Comparison of ENCODE assay signal across 20 cellular contexts in the genomic region with DNA sequence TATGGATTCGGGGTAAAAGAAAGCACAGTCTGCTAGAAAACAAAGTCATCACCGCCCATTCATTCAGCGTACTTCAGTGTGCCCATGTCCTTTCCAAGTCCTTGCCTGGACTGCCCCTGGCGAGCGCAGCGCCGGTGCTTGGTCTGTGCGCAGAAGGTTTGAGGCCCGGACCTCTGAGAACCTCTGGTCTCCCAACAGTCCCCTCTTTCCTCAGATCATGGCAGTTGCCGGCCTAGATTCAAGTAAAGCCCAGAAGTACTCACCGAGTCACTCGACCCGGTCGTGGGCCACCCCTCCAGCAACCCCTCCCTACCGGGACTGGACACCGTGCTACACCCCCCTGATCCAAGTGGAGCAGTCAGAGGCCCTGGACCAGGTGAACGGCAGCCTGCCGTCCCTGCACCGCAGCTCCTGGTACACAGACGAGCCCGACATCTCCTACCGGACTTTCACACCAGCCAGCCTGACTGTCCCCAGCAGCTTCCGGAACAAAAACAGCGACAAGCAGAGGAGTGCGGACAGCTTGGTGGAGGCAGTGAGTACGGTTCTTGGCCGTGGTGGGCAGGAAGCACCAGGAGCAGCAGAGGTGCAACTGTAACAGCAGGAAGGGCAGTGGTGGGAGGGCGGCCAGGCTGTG. TPM values are rescaled to one million over a fixed set of nuclear protein-coding genes. Genes with fewer than 3 reads are reported as not detected.
A peak's percentile ranks its signal among the peaks of the same experiment; 100 is the strongest.
DNase-seq lines count a peak whose midpoint lies in the region; ATAC-seq and TF ChIP-seq lines count a peak whose summit lies in the region.
"Had no signal": no experiment of that assay in that cellular context is flagged by ENCODE, and none has a peak within 500 bp of the region (broad histone marks: within the 10 kb centered on the region; RNA-seq: fewer than 3 reads in every experiment).

No MANE protein-coding gene starts in this region.

- ATAC-seq in stimulated activated naive B cell treated with anti-CD40 and anti-IgM and Interleukin-4, amounts not matched to agents 10 μg/mL and 1 μg/mL and 100 μg/mL, for 72 hours (replicated peaks): no peak
- no peak for ATAC-seq in GM21515 (IDR thresholded peaks at IDR 0.05; ENCODE audit: unreplicated experiment)

- no peak overlapping the region for H2AFZ ChIP-seq in neural progenitor cell (replicated peaks)
- H2AFZ ChIP-seq: PC-9 had no signal

- TF ChIP-seq CTCF in chondrocyte (IDR thresholded peaks at IDR 0.05): no peak
- TF ChIP-seq CTCF in glutamatergic neuron (IDR thresholded peaks at IDR 0.05; ENCODE audit: partially characterized antibody, unreplicated experiment): no peak
- TF ChIP-seq CTCF in neural progenitor cell (IDR thresholded peaks at IDR 0.05): no peak

- no peak overlapping the region for H3K4me3 ChIP-seq in neural progenitor cell
- H3K4me3 ChIP-seq: PC-9 had no signal

- H3K27ac Mint-ChIP-seq in chondrocyte (ENCODE audit: unreplicated experiment) (no peak overlapping the region), glutamatergic neuron (ENCODE audit: unreplicated experiment) (no peak overlapping the region), neural progenitor cell (peak overlapping the region; percentile 29)
- H3K27ac Mint-ChIP-seq in stimulated activated naive B cell treated with anti-CD40 and anti-IgM and Interleukin-4, amounts not matched to agents 10 μg/mL and 1 μg/mL and 100 μg/mL, for 72 hours: peak overlapping the region; percentile 28

- no peaks in the 10 kb centered on the region for H4K20me1 ChIP-seq in neural progenitor cell (ENCODE audit: low read depth)

- no peaks in the 10 kb centered on the region for H3K36me3 ChIP-seq in neural progenitor cell
- H3K36me3 ChIP-seq: BE2C had no signal

- H3K4me3 Mint-ChIP-seq in chondrocyte (ENCODE audit: unreplicated experiment) (no peak overlapping the region), glutamatergic neuron (ENCODE audit: unreplicated experiment) (no peak overlapping the region), neural progenitor cell (no peak overlapping the region)
- H3K4me3 Mint-ChIP-seq in stimulated activated naive B cell treated with anti-CD40 and anti-IgM and Interleukin-4, amounts not matched to agents 10 μg/mL and 1 μg/mL and 100 μg/mL, for 72 hours: no peak overlapping the region

- H3K9me3 Mint-ChIP-seq in chondrocyte (ENCODE audit: low read depth) (no peaks in the 10 kb centered on the region), glutamatergic neuron (ENCODE audit: unreplicated experiment) (no peaks in the 10 kb centered on the region), neural progenitor cell (no peaks in the 10 kb centered on the region)
- no peaks in the 10 kb centered on the region for H3K9me3 Mint-ChIP-seq in stimulated activated naive B cell treated with anti-CD40 and anti-IgM and Interleukin-4, amounts not matched to agents 10 μg/mL and 1 μg/mL and 100 μg/mL, for 72 hours

- no peak overlapping the region for H3K4me2 ChIP-seq in neural progenitor cell
- H3K4me2 ChIP-seq: PC-9 had no signal

- no peaks in the 10 kb centered on the region for H3K27me3 ChIP-seq in neural progenitor cell
- H3K27me3 ChIP-seq: BE2C had no signal

- no peaks in the 10 kb centered on the region for H3K79me2 ChIP-seq in neural progenitor cell (ENCODE audit: low read depth)

- no peak overlapping the region for H3K9ac ChIP-seq in neural progenitor cell

- DNase-seq in chondrocyte (ENCODE audit: low spot score): peak; percentile 79
- DNase-seq in glutamatergic neuron: peak; percentile 6
- DNase-seq in neural progenitor cell (ENCODE audit: low spot score): no peak
- no peak for DNase-seq in stimulated activated naive B cell treated with anti-CD40 and anti-IgM and Interleukin-4, amounts not matched to agents 10 μg/mL and 1 μg/mL and 100 μg/mL, for 72 hours
- DNase-seq in KG1 (lab: John Stamatoyannopoulos, UW): no peak
- no peak for DNase-seq in activated CD4-positive, alpha-beta T cell treated with anti-CD3 and anti-CD28 coated beads, Interleukin-2, amount 50 U/mL, for 48 hours
- DNase-seq in stimulated activated CD4-positive, alpha-beta T cell treated with anti-CD3 and anti-CD28 coated beads, Interleukin-4, amount 100 ng/mL, for 4 hours: no peak
- DNase-seq: BE2C, DMS53, GDM1, KBM-7, NCI-H1092 treated with DMSO at 0.1 percent for 48 hours, NCI-H1436 treated with DMSO at 0.1 percent for 48 hours, NCI-H1930, NCI-H510A, PC-9, RPMI8226, SHP77 treated with DMSO at 0.1 percent for 48 hours had no signal

- H3K4me1 ChIP-seq in neural progenitor cell: no peaks in the 10 kb centered on the region
- H3K4me1 ChIP-seq: BE2C had no signal

- H3F3A ChIP-seq in neural progenitor cell (ENCODE audit: low read depth): no peaks in the 10 kb centered on the region

- H3K4me1 Mint-ChIP-seq in chondrocyte (ENCODE audit: low read depth) (peaks cover 17% of the 10 kb centered on the region), glutamatergic neuron (ENCODE audit: low read depth, unreplicated experiment) (peaks cover 8% of the 10 kb centered on the region), neural progenitor cell (peaks cover 25% of the 10 kb centered on the region)
- peaks cover 27 to 29% of the 10 kb centered on the region in 2 donors for H3K4me1 Mint-ChIP-seq in stimulated activated naive B cell treated with anti-CD40 and anti-IgM and Interleukin-4, amounts not matched to agents 10 μg/mL and 1 μg/mL and 100 μg/mL, for 72 hours

- H3K27me3 Mint-ChIP-seq in chondrocyte (ENCODE audit: low read depth) (no peaks in the 10 kb centered on the region), glutamatergic neuron (ENCODE audit: unreplicated experiment) (peaks cover 3% of the 10 kb centered on the region), neural progenitor cell (ENCODE audit: insufficient read depth, low read depth) (peaks cover 7% of the 10 kb centered on the region)
- H3K27me3 Mint-ChIP-seq in stimulated activated naive B cell treated with anti-CD40 and anti-IgM and Interleukin-4, amounts not matched to agents 10 μg/mL and 1 μg/mL and 100 μg/mL, for 72 hours: peaks cover 10 to 29% of the 10 kb centered on the region in 2 donors

- H3K9me3 ChIP-seq in neural progenitor cell (ENCODE audit: low read depth): no peaks in the 10 kb centered on the region
- H3K9me3 ChIP-seq: BE2C had no signal

- H3K36me3 Mint-ChIP-seq in chondrocyte (ENCODE audit: low read depth) (no peaks in the 10 kb centered on the region), glutamatergic neuron (ENCODE audit: unreplicated experiment) (no peaks in the 10 kb centered on the region), neural progenitor cell (no peaks in the 10 kb centered on the region)
- peaks cover 9 to 12% of the 10 kb centered on the region in 2 donors for H3K36me3 Mint-ChIP-seq in stimulated activated naive B cell treated with anti-CD40 and anti-IgM and Interleukin-4, amounts not matched to agents 10 μg/mL and 1 μg/mL and 100 μg/mL, for 72 hours

- no peak overlapping the region for H3K27ac ChIP-seq in neural progenitor cell
- H3K27ac ChIP-seq: PC-9 had no signal

RNA-seq across cellular contexts. Expression of gene CHDH, which starts 36.3 kb away (rescaled TPM):
- total RNA-seq in chondrocyte (0.46 to 0.67 TPM (median 0.60 TPM) in 3 replicates), glutamatergic neuron (ENCODE audit: unreplicated experiment) (0.61 TPM), neural progenitor cell (ENCODE audit: low replicate concordance) (1.5 and 5.9 TPM in 2 replicates)
- total RNA-seq: A673, PC-9 had no signal

RNA-seq across cellular contexts. Expression of gene IL17RB, which starts 36.5 kb away (rescaled TPM):
- total RNA-seq in chondrocyte: 0.22 to 0.36 TPM (median 0.31 TPM) in 3 replicates
- total RNA-seq in glutamatergic neuron (ENCODE audit: unreplicated experiment): 0.78 TPM
- 3.4 and 5.5 TPM in 2 replicates for total RNA-seq in neural progenitor cell (ENCODE audit: low replicate concordance)
- total RNA-seq: A673, PC-9 had no signal

Comparison
In these comparisons a context has a peak if more than half of its experiments do, and no peak if none do; other contexts are left out.
1. DNase-seq: peak in chondrocyte (single experiment) and glutamatergic neuron (single experiment); none in neural progenitor cell (single experiment), stimulated activated naive B cell treated with anti-CD40 and anti-IgM and Interleukin-4, amounts not matched to agents 10 μg/mL and 1 μg/mL and 100 μg/mL, for 72 hours (single experiment), KG1 (single experiment), activated CD4-positive, alpha-beta T cell treated with anti-CD3 and anti-CD28 coated beads, Interleukin-2, amount 50 U/mL, for 48 hours (0 of 2) and stimulated activated CD4-positive, alpha-beta T cell treated with anti-CD3 and anti-CD28 coated beads, Interleukin-4, amount 100 ng/mL, for 4 hours (0 of 2).
2. H3K27ac Mint-ChIP-seq: peak in neural progenitor cell (single experiment) and stimulated activated naive B cell treated with anti-CD40 and anti-IgM and Interleukin-4, amounts not matched to agents 10 μg/mL and 1 μg/mL and 100 μg/mL, for 72 hours (single experiment); none in chondrocyte (single experiment) and glutamatergic neuron (single experiment).